In genomic region chr7:25125137-25125946, GRCh38 we compare ENCODE assay signal across 8 cellular contexts. TPM values are rescaled to one million over a fixed set of nuclear protein-coding genes. Genes with fewer than 3 reads are reported as not detected.
DNase-seq lines count a peak whose midpoint lies in the region; ATAC-seq lines count a peak whose summit lies in the region.

Gene CYCS, minus strand, starts transcription at chr7:25125260. Its CDS starts 1,141 bp downstream, at chr7:25124119.

- peaks cover 26 to 35% of the 10 kb centered on the region in 2 donors for H3K4me1 Mint-ChIP-seq in immature natural killer cell

- peak within 1 kb of the TSS; percentile 98 to 100 (median 100) for H3K4me3 Mint-ChIP-seq in immature natural killer cell

- no peaks in the 10 kb centered on the region for H3K9me3 Mint-ChIP-seq in immature natural killer cell

- DNase-seq in AG08396 (ENCODE audit: low spot score): peak; percentile 94
- peak; percentile 98 for DNase-seq in NCI-H345 treated with DMSO at 0.1 percent for 48 hours (lab: John Stamatoyannopoulos, UW; ENCODE audit: unreplicated experiment)
- peak; percentile 97 to 98 (median 98) for DNase-seq in activated CD4-positive, CD25-positive, alpha-beta regulatory T cell (lab: John Stamatoyannopoulos, UW)
- peak; percentile 99 for DNase-seq in central memory CD4-positive, alpha-beta T cell
- peak; percentile 99 for DNase-seq in immature natural killer cell
- DNase-seq in smooth muscle cell of the brain vasculature (ENCODE audit: low read depth, low spot score): peak; percentile 100

- peaks cover 10 to 15% (median 11%) of the 10 kb centered on the region in 3 donors for H3K36me3 Mint-ChIP-seq in immature natural killer cell

- H3K27ac Mint-ChIP-seq in immature natural killer cell: peak within 1 kb of the TSS; percentile 98 to 100 (median 100)

- peaks cover 13 to 24% (median 14%) of the 10 kb centered on the region in 3 donors for H3K27me3 Mint-ChIP-seq in immature natural killer cell (ENCODE audit: low read depth in 3 of 3)

- ATAC-seq in GM19023 (IDR thresholded peaks at IDR 0.05; ENCODE audit: unreplicated experiment): peak; percentile 95
- peak; percentile 95 for ATAC-seq in HG03280 (IDR thresholded peaks at IDR 0.05; ENCODE audit: unreplicated experiment)

RNA-seq across cellular contexts. Expression of gene CYCS, which starts in this region (rescaled TPM):
- polyA plus RNA-seq in immature natural killer cell: 100 to 1,000 TPM; 142 to 264 (median 186) TPM

Comparison
In these comparisons a context has a peak if more than half of its experiments do, and no peak if none do; other contexts are left out.
1. Peak in every context shown above with its lines: DNase-seq and ATAC-seq.